Comparison of ENCODE assay signal across 24 cellular contexts in genomic region chr2:134899204-134899603, GRCh38.
"Had no signal": no experiment of that assay in that cellular context is flagged by ENCODE, and none has a peak within 500 bp of the region (broad histone marks: within the 10 kb centered on the region; RNA-seq: fewer than 3 reads in every experiment).

No MANE protein-coding gene starts in this region.

- FAIRE-seq: endothelial cell of umbilical vein had no signal

- H3K27me3 ChIP-seq: esophagus muscularis mucosa, foreskin keratinocyte, heart right ventricle, neural progenitor cell, right atrium auricular region, sigmoid colon, tibial nerve, upper lobe of left lung, vagina had no signal

- H3K9me3 ChIP-seq: esophagus muscularis mucosa, heart right ventricle, prostate gland, right atrium auricular region, sigmoid colon, thoracic aorta, tibial nerve, upper lobe of left lung, vagina had no signal

- H3K27ac ChIP-seq: coronary artery, esophagus muscularis mucosa, foreskin keratinocyte, heart right ventricle, neural progenitor cell, prostate gland, right atrium auricular region, sigmoid colon, thoracic aorta, tibial nerve, upper lobe of left lung, vagina had no signal

- H3K4me1 ChIP-seq: esophagus muscularis mucosa, foreskin keratinocyte, heart right ventricle, neural progenitor cell, prostate gland, right atrium auricular region, sigmoid colon, tibial nerve, upper lobe of left lung, vagina had no signal

- H3K36me3 ChIP-seq: esophagus muscularis mucosa, heart right ventricle, neural progenitor cell, prostate gland, right atrium auricular region, sigmoid colon, thoracic aorta, tibial nerve, upper lobe of left lung, vagina had no signal

- DNase-seq: dermis blood vessel endothelial cell; effector memory CD4-positive, alpha-beta T cell; foreskin keratinocyte; glutamatergic neuron; heart right ventricle; hippocampal formation; islet precursor cell; mesendoderm; midbrain; naive thymus-derived CD4-positive, alpha-beta T cell; sigmoid colon; stimulated activated CD4-positive, alpha-beta T cell treated with anti-CD3 and anti-CD28 coated beads, Interleukin-2, amount 100 ng/mL, for 24 hours; stimulated activated CD4-positive, alpha-beta T cell treated with anti-CD3 and anti-CD28 coated beads, Interleukin-4, amount 100 ng/mL, for 4 hours; upper lobe of left lung had no signal

- H3K4me3 ChIP-seq: coronary artery, esophagus muscularis mucosa, heart right ventricle, neural progenitor cell, prostate gland, right atrium auricular region, sigmoid colon, thoracic aorta, tibial nerve, upper lobe of left lung, vagina had no signal

- H3K9ac ChIP-seq: neural progenitor cell had no signal

- ATAC-seq: foreskin keratinocyte; heart right ventricle; naive thymus-derived CD4-positive, alpha-beta T cell; stimulated activated memory B cell treated with anti-CD40 and anti-IgM and Interleukin-4, amounts not matched to agents 10 μg/mL and 1 μg/mL and 100 μg/mL, for 72 hours had no signal
